ENCODE assay signal across 2 cellular contexts in the genomic region with DNA sequence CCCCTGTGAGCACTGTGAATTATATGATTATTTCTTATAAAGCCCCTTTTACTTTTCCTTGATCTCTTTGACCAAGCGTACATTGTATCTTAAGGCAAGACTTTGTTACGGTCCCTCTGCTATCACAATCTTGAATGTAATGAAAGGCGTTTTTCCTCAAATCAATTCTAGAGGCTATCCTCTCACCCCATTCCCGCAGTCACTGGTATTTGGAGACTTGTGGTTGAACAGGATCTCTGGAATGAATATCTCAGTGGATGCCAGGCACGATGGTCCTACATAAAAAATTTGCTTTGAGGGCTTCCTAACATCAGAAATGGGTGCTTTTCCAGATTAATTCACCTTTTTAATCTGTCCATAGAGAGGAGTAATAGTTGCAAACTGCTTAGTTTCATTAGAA.
TF ChIP-seq lines count a peak whose summit lies in the region.

No MANE protein-coding gene starts in this region.

TF ChIP-seq in A549, 52 proteins besides CTCF, POLR2A, EP300 and RAD21 (continued from another document):
- TF ChIP-seq, protein P1, sequence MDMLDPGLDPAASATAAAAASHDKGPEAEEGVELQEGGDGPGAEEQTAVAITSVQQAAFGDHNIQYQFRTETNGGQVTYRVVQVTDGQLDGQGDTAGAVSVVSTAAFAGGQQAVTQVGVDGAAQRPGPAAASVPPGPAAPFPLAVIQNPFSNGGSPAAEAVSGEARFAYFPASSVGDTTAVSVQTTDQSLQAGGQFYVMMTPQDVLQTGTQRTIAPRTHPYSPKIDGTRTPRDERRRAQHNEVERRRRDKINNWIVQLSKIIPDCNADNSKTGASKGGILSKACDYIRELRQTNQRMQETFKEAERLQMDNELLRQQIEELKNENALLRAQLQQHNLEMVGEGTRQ (IDR thresholded peaks at IDR 0.05), result no peak
- TF ChIP-seq HDAC2 (IDR thresholded peaks at IDR 0.05) (no peak), FOSB (CRISPR knock-in tag; IDR thresholded peaks at IDR 0.05) (no peak), CHD4 (IDR thresholded peaks at IDR 0.05; ENCODE audit: borderline replicate concordance) (no peak), ESRRA (IDR thresholded peaks at IDR 0.05; ENCODE audit: borderline replicate concordance, low read length) (no peak)
- TF ChIP-seq, protein P2, sequence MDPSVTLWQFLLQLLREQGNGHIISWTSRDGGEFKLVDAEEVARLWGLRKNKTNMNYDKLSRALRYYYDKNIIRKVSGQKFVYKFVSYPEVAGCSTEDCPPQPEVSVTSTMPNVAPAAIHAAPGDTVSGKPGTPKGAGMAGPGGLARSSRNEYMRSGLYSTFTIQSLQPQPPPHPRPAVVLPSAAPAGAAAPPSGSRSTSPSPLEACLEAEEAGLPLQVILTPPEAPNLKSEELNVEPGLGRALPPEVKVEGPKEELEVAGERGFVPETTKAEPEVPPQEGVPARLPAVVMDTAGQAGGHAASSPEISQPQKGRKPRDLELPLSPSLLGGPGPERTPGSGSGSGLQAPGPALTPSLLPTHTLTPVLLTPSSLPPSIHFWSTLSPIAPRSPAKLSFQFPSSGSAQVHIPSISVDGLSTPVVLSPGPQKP (IDR thresholded peaks at IDR 0.05; ENCODE audit: low read depth, low read length), result no peak
- TF ChIP-seq, protein P3, sequence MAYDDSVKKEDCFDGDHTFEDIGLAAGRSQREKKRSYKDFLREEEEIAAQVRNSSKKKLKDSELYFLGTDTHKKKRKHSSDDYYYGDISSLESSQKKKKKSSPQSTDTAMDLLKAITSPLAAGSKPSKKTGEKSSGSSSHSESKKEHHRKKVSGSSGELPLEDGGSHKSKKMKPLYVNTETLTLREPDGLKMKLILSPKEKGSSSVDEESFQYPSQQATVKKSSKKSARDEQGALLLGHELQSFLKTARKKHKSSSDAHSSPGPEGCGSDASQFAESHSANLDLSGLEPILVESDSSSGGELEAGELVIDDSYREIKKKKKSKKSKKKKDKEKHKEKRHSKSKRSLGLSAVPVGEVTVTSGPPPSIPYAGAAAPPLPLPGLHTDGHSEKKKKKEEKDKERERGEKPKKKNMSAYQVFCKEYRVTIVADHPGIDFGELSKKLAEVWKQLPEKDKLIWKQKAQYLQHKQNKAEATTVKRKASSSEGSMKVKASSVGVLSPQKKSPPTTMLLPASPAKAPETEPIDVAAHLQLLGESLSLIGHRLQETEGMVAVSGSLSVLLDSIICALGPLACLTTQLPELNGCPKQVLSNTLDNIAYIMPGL (CRISPR knock-in tag; IDR thresholded peaks at IDR 0.05; ENCODE audit: borderline replicate concordance), result no peak

TF ChIP-seq in HCT116, 20 proteins besides CTCF, POLR2A, EP300 and RAD21 (continued from another document):
- TF ChIP-seq, protein P4, sequence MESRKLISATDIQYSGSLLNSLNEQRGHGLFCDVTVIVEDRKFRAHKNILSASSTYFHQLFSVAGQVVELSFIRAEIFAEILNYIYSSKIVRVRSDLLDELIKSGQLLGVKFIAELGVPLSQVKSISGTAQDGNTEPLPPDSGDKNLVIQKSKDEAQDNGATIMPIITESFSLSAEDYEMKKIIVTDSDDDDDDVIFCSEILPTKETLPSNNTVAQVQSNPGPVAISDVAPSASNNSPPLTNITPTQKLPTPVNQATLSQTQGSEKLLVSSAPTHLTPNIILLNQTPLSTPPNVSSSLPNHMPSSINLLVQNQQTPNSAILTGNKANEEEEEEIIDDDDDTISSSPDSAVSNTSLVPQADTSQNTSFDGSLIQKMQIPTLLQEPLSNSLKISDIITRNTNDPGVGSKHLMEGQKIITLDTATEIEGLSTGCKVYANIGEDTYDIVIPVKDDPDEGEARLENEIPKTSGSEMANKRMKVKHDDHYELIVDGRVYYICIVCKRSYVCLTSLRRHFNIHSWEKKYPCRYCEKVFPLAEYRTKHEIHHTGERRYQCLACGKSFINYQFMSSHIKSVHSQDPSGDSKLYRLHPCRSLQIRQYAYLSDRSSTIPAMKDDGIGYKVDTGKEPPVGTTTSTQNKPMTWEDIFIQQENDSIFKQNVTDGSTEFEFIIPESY (IDR thresholded peaks at IDR 0.05; ENCODE audit: extremely low read depth, insufficient replicate concordance, low read length), result no peak
- TF ChIP-seq YY1 (IDR thresholded peaks at IDR 0.05; ENCODE audit: extremely low read depth, insufficient replicate concordance, low read depth, low read length), result no peak
- no peak for TF ChIP-seq SIN3A (IDR thresholded peaks at IDR 0.05; ENCODE audit: low read depth)
- TF ChIP-seq, protein P5, sequence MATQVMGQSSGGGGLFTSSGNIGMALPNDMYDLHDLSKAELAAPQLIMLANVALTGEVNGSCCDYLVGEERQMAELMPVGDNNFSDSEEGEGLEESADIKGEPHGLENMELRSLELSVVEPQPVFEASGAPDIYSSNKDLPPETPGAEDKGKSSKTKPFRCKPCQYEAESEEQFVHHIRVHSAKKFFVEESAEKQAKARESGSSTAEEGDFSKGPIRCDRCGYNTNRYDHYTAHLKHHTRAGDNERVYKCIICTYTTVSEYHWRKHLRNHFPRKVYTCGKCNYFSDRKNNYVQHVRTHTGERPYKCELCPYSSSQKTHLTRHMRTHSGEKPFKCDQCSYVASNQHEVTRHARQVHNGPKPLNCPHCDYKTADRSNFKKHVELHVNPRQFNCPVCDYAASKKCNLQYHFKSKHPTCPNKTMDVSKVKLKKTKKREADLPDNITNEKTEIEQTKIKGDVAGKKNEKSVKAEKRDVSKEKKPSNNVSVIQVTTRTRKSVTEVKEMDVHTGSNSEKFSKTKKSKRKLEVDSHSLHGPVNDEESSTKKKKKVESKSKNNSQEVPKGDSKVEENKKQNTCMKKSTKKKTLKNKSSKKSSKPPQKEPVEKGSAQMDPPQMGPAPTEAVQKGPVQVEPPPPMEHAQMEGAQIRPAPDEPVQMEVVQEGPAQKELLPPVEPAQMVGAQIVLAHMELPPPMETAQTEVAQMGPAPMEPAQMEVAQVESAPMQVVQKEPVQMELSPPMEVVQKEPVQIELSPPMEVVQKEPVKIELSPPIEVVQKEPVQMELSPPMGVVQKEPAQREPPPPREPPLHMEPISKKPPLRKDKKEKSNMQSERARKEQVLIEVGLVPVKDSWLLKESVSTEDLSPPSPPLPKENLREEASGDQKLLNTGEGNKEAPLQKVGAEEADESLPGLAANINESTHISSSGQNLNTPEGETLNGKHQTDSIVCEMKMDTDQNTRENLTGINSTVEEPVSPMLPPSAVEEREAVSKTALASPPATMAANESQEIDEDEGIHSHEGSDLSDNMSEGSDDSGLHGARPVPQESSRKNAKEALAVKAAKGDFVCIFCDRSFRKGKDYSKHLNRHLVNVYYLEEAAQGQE (IDR thresholded peaks at IDR 0.05; ENCODE audit: low read depth), result no peak
- TF ChIP-seq, protein P6, sequence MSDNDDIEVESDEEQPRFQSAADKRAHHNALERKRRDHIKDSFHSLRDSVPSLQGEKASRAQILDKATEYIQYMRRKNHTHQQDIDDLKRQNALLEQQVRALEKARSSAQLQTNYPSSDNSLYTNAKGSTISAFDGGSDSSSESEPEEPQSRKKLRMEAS (IDR thresholded peaks at IDR 0.05), result no peak
- no peak for TF ChIP-seq EZH2phosphoT487 (IDR thresholded peaks at IDR 0.05; ENCODE audit: borderline replicate concordance)
- TF ChIP-seq, protein P7, sequence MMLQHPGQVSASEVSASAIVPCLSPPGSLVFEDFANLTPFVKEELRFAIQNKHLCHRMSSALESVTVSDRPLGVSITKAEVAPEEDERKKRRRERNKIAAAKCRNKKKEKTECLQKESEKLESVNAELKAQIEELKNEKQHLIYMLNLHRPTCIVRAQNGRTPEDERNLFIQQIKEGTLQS (IDR thresholded peaks at IDR 0.05), result no peak
- TF ChIP-seq FOSL1 (IDR thresholded peaks at IDR 0.05; ENCODE audit: low read depth), result no peak
- TF ChIP-seq CBX3 (IDR thresholded peaks at IDR 0.05; ENCODE audit: low read depth), result no peak
